In the genomic region with DNA sequence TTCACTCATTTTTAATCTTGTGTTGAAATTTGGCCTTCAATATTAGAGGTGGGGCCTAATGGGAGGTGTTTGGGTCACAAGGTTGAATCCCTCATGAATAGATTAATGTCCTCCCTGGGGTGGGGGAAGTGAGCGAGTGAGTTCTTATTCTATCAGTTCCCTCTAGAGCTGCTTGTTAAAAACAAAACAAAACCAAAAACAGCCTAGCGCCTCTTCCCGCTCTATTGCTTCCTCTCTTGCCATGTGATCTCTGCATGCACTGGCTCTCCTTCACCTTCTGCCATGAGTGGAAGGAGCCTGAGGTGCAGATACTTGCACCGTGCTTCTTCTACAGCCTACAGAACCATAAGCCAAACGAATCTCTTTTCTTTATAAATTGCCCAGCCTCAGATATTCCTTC, we compare ENCODE assay signal across 23 cellular contexts.
"Had no signal": no experiment of that assay in that cellular context is flagged by ENCODE, and none has a peak within 500 bp of the region (broad histone marks: within the 10 kb centered on the region; RNA-seq: fewer than 3 reads in every experiment).

No MANE protein-coding gene starts in this region.

- FAIRE-seq: kidney, pancreas, small intestine, urothelium cell line had no signal

- H3K9me3 ChIP-seq: lower lobe of right lung, pancreas, suprapubic skin, thyroid gland had no signal

- DNase-seq: dorsolateral prefrontal cortex; effector CD8-positive, alpha-beta T cell; foreskin melanocyte; head of caudate nucleus; kidney; left cardiac atrium; left ventricle myocardium inferior; lower lobe of right lung; occipital lobe; pancreas; right cardiac atrium; small intestine; stimulated activated CD4-positive, alpha-beta T cell treated with anti-CD3 and anti-CD28 coated beads, Interleukin-2, amount 100 ng/mL, for 48 hours; stimulated activated naive CD8-positive, alpha-beta T cell treated with anti-CD3 and anti-CD28 coated beads, Interleukin-15, Interleukin-2, amounts not matched to agents 100 U/mL and 50 U/mL, for 24 hours; thyroid gland had no signal

- H3K4me1 Mint-ChIP-seq: memory B cell, mesothelial cell of epicardium, nephron had no signal

- H3K4me2 ChIP-seq: hepatocyte had no signal

- H3K4me3 Mint-ChIP-seq: memory B cell, mesothelial cell of epicardium, nephron, type B pancreatic cell had no signal

- H3K9me3 Mint-ChIP-seq: type B pancreatic cell had no signal

- H3K27me3 ChIP-seq: hepatocyte, pancreas, suprapubic skin, thyroid gland had no signal

- H3K4me3 ChIP-seq: dorsolateral prefrontal cortex, hepatocyte, left ventricle myocardium inferior, lower lobe of right lung, pancreas, suprapubic skin, thyroid gland had no signal

- H3K27me3 Mint-ChIP-seq: progenitor cell of endocrine pancreas had no signal

- H3K27ac Mint-ChIP-seq: memory B cell, mesothelial cell of epicardium, nephron, progenitor cell of endocrine pancreas, type B pancreatic cell had no signal

- H2AFZ ChIP-seq: hepatocyte had no signal

- H3K79me2 ChIP-seq: hepatocyte had no signal

- H3K27ac ChIP-seq: dorsolateral prefrontal cortex, hepatocyte, left ventricle myocardium inferior, lower lobe of right lung, pancreas, suprapubic skin, thyroid gland had no signal

- ATAC-seq: left cardiac atrium; lower lobe of right lung; pancreas; right cardiac atrium; stimulated activated naive CD8-positive, alpha-beta T cell treated with anti-CD3 and anti-CD28 coated beads, Interleukin-15, Interleukin-2, amounts not matched to agents 100 U/mL and 50 U/mL, for 24 hours had no signal

- H3K36me3 ChIP-seq: left ventricle myocardium inferior, lower lobe of right lung, pancreas, suprapubic skin, thyroid gland had no signal

- H3K4me1 ChIP-seq: left ventricle myocardium inferior, lower lobe of right lung, pancreas, suprapubic skin, thyroid gland had no signal

- H3K36me3 Mint-ChIP-seq: memory B cell, mesothelial cell of epicardium, type B pancreatic cell had no signal
